20 cellular contexts compared by ENCODE assay signal in the genomic region with DNA sequence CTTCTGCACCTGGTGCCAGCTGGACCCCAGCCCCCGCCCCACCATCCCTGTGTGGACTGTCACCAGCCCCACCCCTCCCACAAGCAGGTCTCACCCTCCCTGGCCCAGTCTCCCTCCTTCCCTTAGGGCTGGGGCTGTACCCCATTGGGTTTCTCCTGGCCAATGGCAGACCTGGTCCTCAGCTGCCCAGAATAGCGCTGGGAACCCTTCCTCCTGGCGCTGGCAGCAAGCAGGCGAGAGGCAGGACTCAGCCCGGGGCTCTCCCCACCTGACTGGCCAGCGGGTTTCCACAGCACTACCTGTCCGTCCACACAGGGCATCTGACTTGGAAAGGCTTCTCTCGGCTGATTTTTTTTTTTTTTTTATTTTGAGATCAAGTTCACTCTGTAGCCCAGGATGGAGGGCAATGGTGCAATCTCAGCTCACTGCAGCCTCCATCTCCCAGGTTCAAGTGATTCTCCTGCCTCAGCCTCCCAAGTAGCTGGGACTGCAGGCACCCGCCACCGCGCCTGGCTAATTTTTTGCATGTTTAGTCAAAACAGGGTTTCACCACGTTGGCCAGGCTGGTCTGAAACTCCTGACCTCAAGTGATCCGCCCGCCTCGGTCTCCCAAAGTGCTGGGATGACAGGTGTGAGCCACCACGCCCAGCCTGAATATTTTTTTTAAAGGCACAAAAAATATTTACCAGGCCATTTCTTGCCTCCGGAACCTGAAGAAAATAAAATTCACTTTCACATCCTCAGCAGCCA. TPM values are rescaled to one million over a fixed set of nuclear protein-coding genes. Genes with fewer than 3 reads are reported as not detected.
DNase-seq lines count a peak whose midpoint lies in the region; ATAC-seq and FAIRE-seq lines count a peak whose summit lies in the region.
"Had no signal": no experiment of that assay in that cellular context is flagged by ENCODE, and none has a peak within 500 bp of the region (broad histone marks: within the 10 kb centered on the region; RNA-seq: fewer than 3 reads in every experiment).

No MANE protein-coding gene starts in this region.

- peaks cover 5% of the 10 kb centered on the region for H3K79me1 ChIP-seq in neuronal stem cell (ENCODE audit: low read depth, low read length)

- H4K91ac ChIP-seq in neuronal stem cell (ENCODE audit: low read depth, low read length, poor library complexity): no peak overlapping the region

- H2BK15ac ChIP-seq in neuronal stem cell (ENCODE audit: low read length): no peak overlapping the region

- H3K18ac ChIP-seq in neuronal stem cell (ENCODE audit: low read length): no peak overlapping the region

- ATAC-seq in Right ventricle myocardium superior (ENCODE audit: poor library complexity): peak; percentile 21

- H2BK12ac ChIP-seq in neuronal stem cell (ENCODE audit: low read length): no peak overlapping the region

- no peak overlapping the region for H3K4me2 ChIP-seq in neuronal stem cell (ENCODE audit: insufficient read depth, low read length, poor library complexity, severe bottlenecking)

- peak; percentile 40 for FAIRE-seq in HTR-8/SVneo (lab: Jason Lieb, UNC)
- FAIRE-seq: D721Med, GM12892 had no signal

- no peak overlapping the region for H2BK120ac ChIP-seq in neuronal stem cell (ENCODE audit: low read depth, low read length)

- H3K14ac ChIP-seq in neuronal stem cell (ENCODE audit: low read length): no peak overlapping the region

- H2BK5ac ChIP-seq in neuronal stem cell (ENCODE audit: low read length): no peak overlapping the region

- no peak overlapping the region for H2AFZ ChIP-seq in neuronal stem cell (ENCODE audit: low read length)

- peaks cover 0 to 4% (median 2%) of the 10 kb centered on the region in 3 experiments for H3K27me3 ChIP-seq in neuronal stem cell (ENCODE audit: control insufficient read depth in 3 of 3, insufficient read depth in 3 of 3, low read depth in 1 of 3, low read length in 3 of 3)

- peak overlapping the region; percentile 2 for H2AK5ac ChIP-seq in neuronal stem cell (ENCODE audit: low read depth, low read length)

- H3K4me1 ChIP-seq in neuronal stem cell (ENCODE audit: control insufficient read depth in 2 of 2, insufficient read depth in 1 of 2, low read depth in 1 of 2, low read length in 2 of 2): peaks cover 9 to 29% of the 10 kb centered on the region in 2 donors

- intact Hi-C loops in Right ventricle myocardium superior (cut with DNase I) (no loop called here), cardiac septum (cut with DNase I) (no loop called here)

- H3K9me3 ChIP-seq in neuronal stem cell (replicated peaks in 1 of 2; ENCODE audit: control insufficient read depth in 2 of 2, insufficient read depth in 1 of 2, low read depth in 1 of 2, low read length in 2 of 2): peaks cover 11 to 19% of the 10 kb centered on the region in 2 donors

- no peak overlapping the region for H4K8ac ChIP-seq in neuronal stem cell (ENCODE audit: low read depth, low read length)

- peaks cover 0 to 2% of the 10 kb centered on the region in 2 donors for H3K36me3 ChIP-seq in neuronal stem cell (replicated peaks in 1 of 2; ENCODE audit: control insufficient read depth in 2 of 2, insufficient read depth in 2 of 2, low read length in 2 of 2)

- H3K9ac ChIP-seq in neuronal stem cell (ENCODE audit: low read depth, low read length, poor library complexity): no peak overlapping the region

- WGBS in neuronal stem cell (ENCODE audit: extremely low coverage in 2 of 2, insufficient read length in 2 of 2, insufficient replicate concordance in 1 of 2), 2 donors: no CpG with 5 or more reads among the region's 17 CpGs

- no peak overlapping the region for H3K23ac ChIP-seq in neuronal stem cell (ENCODE audit: low read depth, low read length, poor library complexity)

- H3K4me3 ChIP-seq in neuronal stem cell (ENCODE audit: low read length in 2 of 2): no peak overlapping the region

- no peak overlapping the region for H3K4ac ChIP-seq in neuronal stem cell (ENCODE audit: low read length)

- no peak overlapping the region for H3K27ac ChIP-seq in neuronal stem cell (replicated peaks; ENCODE audit: low read length)
- H3K27ac ChIP-seq: 22Rv1 had no signal

- no peak for DNase-seq in Right ventricle myocardium superior
- DNase-seq in cardiac septum (ENCODE audit: low spot score): no peak
- no peak for DNase-seq in HTR-8/SVneo (ENCODE audit: insufficient read length, low spot score)
- DNase-seq in RPMI8226: peak; percentile 46
- DNase-seq in neuronal stem cell (ENCODE audit: low spot score): no peak
- no peak for DNase-seq in activated T-cell treated with anti-CD3 and anti-CD28 coated beads, Interleukin-2, amount 50 U/mL, for 48 hours
- DNase-seq in SW480 (ENCODE audit: low spot score): no peak
- DNase-seq: COR-L47, DMS153, DMS79 treated with DMSO at 0.1 percent for 48 hours, EL, GDM1, GOT3 had no signal

RNA-seq across cellular contexts. Expression of gene CHRNA4, which starts 21.6 kb away (rescaled TPM):
- total RNA-seq in Right ventricle myocardium superior (1.5 TPM), cardiac septum (0.16 TPM)
- polyA plus RNA-seq in neuronal stem cell (2013, experiment 1 of 2): 0.29 TPM
- polyA plus RNA-seq in neuronal stem cell (2013, experiment 2 of 2): 0.19 TPM
- total RNA-seq: CD8-positive, alpha-beta T cell; HT-29 had no signal
- polyA plus RNA-seq: BJ, CD14-positive monocyte had no signal
